ENCODE assay signal across 2 cellular contexts in the genomic region with DNA sequence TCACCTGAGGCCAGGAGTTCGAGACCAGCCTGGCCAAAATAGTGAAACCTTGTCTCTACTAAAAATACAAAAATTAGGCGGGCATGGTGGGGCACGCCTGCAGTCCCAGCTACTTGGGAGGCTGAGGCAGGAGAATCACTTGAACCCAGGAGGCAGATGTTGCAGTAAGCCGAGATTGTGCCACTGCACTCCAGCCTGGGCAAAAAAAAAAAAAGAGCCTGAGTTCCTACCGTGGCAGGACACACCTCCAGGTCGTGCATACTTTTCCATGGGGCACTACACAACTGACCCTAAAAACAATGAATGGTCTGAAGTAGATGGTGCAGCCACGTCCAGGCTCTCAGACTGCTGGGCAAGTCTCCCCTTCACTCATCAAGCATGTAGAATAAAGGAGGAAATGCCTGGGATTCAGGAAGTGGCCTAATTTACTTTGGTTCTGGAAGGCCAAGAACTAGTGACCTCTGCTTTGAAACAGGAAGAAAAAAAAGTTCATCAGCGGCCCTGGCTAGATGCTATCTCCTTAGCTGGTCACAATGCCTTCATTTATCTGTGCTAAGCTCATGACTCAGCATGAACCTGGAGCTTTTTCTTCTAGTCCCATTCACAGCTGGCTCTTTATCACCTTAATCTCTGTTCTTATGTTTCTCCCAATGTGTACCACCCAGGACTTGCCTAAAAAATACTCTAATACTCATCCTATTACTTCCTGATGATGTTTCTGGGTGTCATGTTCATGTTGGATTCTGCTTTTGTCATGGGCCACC.
TF ChIP-seq lines count a peak whose summit lies in the region.

No MANE protein-coding gene starts in this region.

TF ChIP-seq in K562, 482 proteins besides CTCF, POLR2A, EP300 and RAD21 (continued from another document and continues in another):
- TF ChIP-seq NR3C1 (CRISPR knock-in tag; IDR thresholded peaks at IDR 0.05) (no peak), HNRNPUL1 (IDR thresholded peaks at IDR 0.05; ENCODE audit: low read length) (no peak), TBL1XR1 (IDR thresholded peaks at IDR 0.05; ENCODE audit: low read length in 2 of 2) (peak in 1 of 2 experiments; percentile 46; a peak in 1 of 4 replicates), IRF9 (tag; IDR thresholded peaks at IDR 0.05) (no peak), SAFB2 (IDR thresholded peaks at IDR 0.05; ENCODE audit: borderline replicate concordance, low read depth, low read length, severe bottlenecking) (no peak), BHLHE40 (IDR thresholded peaks at IDR 0.05; ENCODE audit: low read length) (no peak), CREB3L1 (IDR thresholded peaks at IDR 0.05; ENCODE audit: borderline replicate concordance, low read depth) (no peak; the same call in 1 of the 2 replicates), RFX7 (CRISPR knock-in tag; IDR thresholded peaks at IDR 0.05) (no peak), ZNF263 (CRISPR knock-in tag; IDR thresholded peaks at IDR 0.05; ENCODE audit: borderline replicate concordance) (no peak), ZNF764 (CRISPR knock-in tag; IDR thresholded peaks at IDR 0.05; ENCODE audit: low read depth) (no peak), ZNF586 (CRISPR knock-in tag; conservative IDR thresholded peaks at IDR 0.05) (no peak), RFX1 (IDR thresholded peaks at IDR 0.05) (no peak), KDM4B (IDR thresholded peaks at IDR 0.05; ENCODE audit: borderline replicate concordance in 2 of 2, low read depth in 1 of 2) (no peak), NFXL1 (CRISPR knock-in tag; IDR thresholded peaks at IDR 0.05) (no peak), ETV5 (CRISPR knock-in tag; IDR thresholded peaks at IDR 0.05; ENCODE audit: low read depth) (no peak), STAT5B (CRISPR knock-in tag; IDR thresholded peaks at IDR 0.05) (no peak), NFATC3 (IDR thresholded peaks at IDR 0.05) (no peak), TEAD2 (tag; IDR thresholded peaks at IDR 0.05) (no peak)
- TF ChIP-seq, protein P1, sequence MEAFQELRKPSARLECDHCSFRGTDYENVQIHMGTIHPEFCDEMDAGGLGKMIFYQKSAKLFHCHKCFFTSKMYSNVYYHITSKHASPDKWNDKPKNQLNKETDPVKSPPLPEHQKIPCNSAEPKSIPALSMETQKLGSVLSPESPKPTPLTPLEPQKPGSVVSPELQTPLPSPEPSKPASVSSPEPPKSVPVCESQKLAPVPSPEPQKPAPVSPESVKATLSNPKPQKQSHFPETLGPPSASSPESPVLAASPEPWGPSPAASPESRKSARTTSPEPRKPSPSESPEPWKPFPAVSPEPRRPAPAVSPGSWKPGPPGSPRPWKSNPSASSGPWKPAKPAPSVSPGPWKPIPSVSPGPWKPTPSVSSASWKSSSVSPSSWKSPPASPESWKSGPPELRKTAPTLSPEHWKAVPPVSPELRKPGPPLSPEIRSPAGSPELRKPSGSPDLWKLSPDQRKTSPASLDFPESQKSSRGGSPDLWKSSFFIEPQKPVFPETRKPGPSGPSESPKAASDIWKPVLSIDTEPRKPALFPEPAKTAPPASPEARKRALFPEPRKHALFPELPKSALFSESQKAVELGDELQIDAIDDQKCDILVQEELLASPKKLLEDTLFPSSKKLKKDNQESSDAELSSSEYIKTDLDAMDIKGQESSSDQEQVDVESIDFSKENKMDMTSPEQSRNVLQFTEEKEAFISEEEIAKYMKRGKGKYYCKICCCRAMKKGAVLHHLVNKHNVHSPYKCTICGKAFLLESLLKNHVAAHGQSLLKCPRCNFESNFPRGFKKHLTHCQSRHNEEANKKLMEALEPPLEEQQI (IDR thresholded peaks at IDR 0.05), result no peak
- TF ChIP-seq, protein P2, sequence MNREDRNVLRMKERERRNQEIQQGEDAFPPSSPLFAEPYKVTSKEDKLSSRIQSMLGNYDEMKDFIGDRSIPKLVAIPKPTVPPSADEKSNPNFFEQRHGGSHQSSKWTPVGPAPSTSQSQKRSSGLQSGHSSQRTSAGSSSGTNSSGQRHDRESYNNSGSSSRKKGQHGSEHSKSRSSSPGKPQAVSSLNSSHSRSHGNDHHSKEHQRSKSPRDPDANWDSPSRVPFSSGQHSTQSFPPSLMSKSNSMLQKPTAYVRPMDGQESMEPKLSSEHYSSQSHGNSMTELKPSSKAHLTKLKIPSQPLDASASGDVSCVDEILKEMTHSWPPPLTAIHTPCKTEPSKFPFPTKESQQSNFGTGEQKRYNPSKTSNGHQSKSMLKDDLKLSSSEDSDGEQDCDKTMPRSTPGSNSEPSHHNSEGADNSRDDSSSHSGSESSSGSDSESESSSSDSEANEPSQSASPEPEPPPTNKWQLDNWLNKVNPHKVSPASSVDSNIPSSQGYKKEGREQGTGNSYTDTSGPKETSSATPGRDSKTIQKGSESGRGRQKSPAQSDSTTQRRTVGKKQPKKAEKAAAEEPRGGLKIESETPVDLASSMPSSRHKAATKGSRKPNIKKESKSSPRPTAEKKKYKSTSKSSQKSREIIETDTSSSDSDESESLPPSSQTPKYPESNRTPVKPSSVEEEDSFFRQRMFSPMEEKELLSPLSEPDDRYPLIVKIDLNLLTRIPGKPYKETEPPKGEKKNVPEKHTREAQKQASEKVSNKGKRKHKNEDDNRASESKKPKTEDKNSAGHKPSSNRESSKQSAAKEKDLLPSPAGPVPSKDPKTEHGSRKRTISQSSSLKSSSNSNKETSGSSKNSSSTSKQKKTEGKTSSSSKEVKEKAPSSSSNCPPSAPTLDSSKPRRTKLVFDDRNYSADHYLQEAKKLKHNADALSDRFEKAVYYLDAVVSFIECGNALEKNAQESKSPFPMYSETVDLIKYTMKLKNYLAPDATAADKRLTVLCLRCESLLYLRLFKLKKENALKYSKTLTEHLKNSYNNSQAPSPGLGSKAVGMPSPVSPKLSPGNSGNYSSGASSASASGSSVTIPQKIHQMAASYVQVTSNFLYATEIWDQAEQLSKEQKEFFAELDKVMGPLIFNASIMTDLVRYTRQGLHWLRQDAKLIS (CRISPR knock-in tag; IDR thresholded peaks at IDR 0.05), result no peak

TF ChIP-seq in HepG2, 621 proteins besides CTCF, POLR2A, EP300 and RAD21 (continued from another document and continues in another):
- TF ChIP-seq ZNF878 (CRISPR knock-in tag; IDR thresholded peaks at IDR 0.05) (no peak), ZNF577 (CRISPR knock-in tag; IDR thresholded peaks at IDR 0.05; ENCODE audit: borderline replicate concordance, low read depth) (no peak), ZNF652 (CRISPR knock-in tag; IDR thresholded peaks at IDR 0.05; ENCODE audit: borderline replicate concordance, low read depth) (peak; percentile 13; the same call in 1 of the 2 replicates), ZBTB7B (CRISPR knock-in tag; IDR thresholded peaks at IDR 0.05) (peak; percentile 79), ZNF597 (CRISPR knock-in tag; IDR thresholded peaks at IDR 0.05) (no peak), NFE2L2 (IDR thresholded peaks at IDR 0.05; ENCODE audit: low read length) (peak; percentile 94), ZSCAN20 (CRISPR knock-in tag; IDR thresholded peaks at IDR 0.05; ENCODE audit: borderline replicate concordance) (no peak), ZNF234 (CRISPR knock-in tag; conservative IDR thresholded peaks at IDR 0.05) (no peak), MED8 (CRISPR knock-in tag; IDR thresholded peaks at IDR 0.05; ENCODE audit: insufficient replicate concordance) (no peak), ADNP (CRISPR knock-in tag; IDR thresholded peaks at IDR 0.05) (peak; percentile 74; the same call in 1 of the 2 replicates), KLF13 (CRISPR knock-in tag; IDR thresholded peaks at IDR 0.05) (no peak), ZNF292 (CRISPR knock-in tag; IDR thresholded peaks at IDR 0.05; ENCODE audit: borderline replicate concordance, low read depth) (peak; percentile 87), ZFP90 (CRISPR knock-in tag; IDR thresholded peaks at IDR 0.05; ENCODE audit: borderline replicate concordance) (0 out of 2 replicates have a peak, but pooled peaks have one; percentile 17), HNF4A (CRISPR knock-in tag; IDR thresholded peaks at IDR 0.05) (peak; percentile 51; the same call in 1 of the 2 replicates), MYNN (CRISPR knock-in tag; IDR thresholded peaks at IDR 0.05; ENCODE audit: low read depth) (no peak), ZNF775 (CRISPR knock-in tag; IDR thresholded peaks at IDR 0.05; ENCODE audit: borderline replicate concordance) (no peak), GZF1 (CRISPR knock-in tag; IDR thresholded peaks at IDR 0.05) (no peak), ZNF589 (CRISPR knock-in tag; conservative IDR thresholded peaks at IDR 0.05) (no peak), ZNF563 (CRISPR knock-in tag; IDR thresholded peaks at IDR 0.05) (peak; percentile 73; the same call in 1 of the 2 replicates), SRSF4 (IDR thresholded peaks at IDR 0.05; ENCODE audit: low read depth, low read length, poor library complexity, severe bottlenecking) (no peak), ZFP1 (CRISPR knock-in tag; IDR thresholded peaks at IDR 0.05) (peak; percentile 58; the same call in 1 of the 2 replicates), REPIN1 (CRISPR knock-in tag; IDR thresholded peaks at IDR 0.05; ENCODE audit: borderline replicate concordance, low read depth) (no peak), SOX5 (CRISPR knock-in tag; IDR thresholded peaks at IDR 0.05; ENCODE audit: borderline replicate concordance) (peak; percentile 95), ZBTB20 (CRISPR knock-in tag; IDR thresholded peaks at IDR 0.05; ENCODE audit: borderline replicate concordance, low read depth) (no peak; the same call in 1 of the 2 replicates), ERF (CRISPR knock-in tag; IDR thresholded peaks at IDR 0.05) (peak; percentile 93), SNAPC4 (CRISPR knock-in tag; IDR thresholded peaks at IDR 0.05) (peak; percentile 85; the same call in 1 of the 2 replicates), MTA3 (CRISPR knock-in tag; IDR thresholded peaks at IDR 0.05) (no peak), POGZ (CRISPR knock-in tag; IDR thresholded peaks at IDR 0.05) (peak; percentile 89), DR1 (CRISPR knock-in tag; IDR thresholded peaks at IDR 0.05) (no peak), NR2C2 (CRISPR knock-in tag; IDR thresholded peaks at IDR 0.05; ENCODE audit: borderline replicate concordance) (peak; percentile 78), KDM2A (CRISPR knock-in tag; IDR thresholded peaks at IDR 0.05; ENCODE audit: borderline replicate concordance, low read depth) (peak; percentile 45; the same call in 1 of the 2 replicates)
- TF ChIP-seq, protein P3, sequence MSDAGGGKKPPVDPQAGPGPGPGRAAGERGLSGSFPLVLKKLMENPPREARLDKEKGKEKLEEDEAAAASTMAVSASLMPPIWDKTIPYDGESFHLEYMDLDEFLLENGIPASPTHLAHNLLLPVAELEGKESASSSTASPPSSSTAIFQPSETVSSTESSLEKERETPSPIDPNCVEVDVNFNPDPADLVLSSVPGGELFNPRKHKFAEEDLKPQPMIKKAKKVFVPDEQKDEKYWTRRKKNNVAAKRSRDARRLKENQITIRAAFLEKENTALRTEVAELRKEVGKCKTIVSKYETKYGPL (CRISPR knock-in tag; IDR thresholded peaks at IDR 0.05), result no peak; the same call in 1 of the 2 replicates
- TF ChIP-seq, protein P4, sequence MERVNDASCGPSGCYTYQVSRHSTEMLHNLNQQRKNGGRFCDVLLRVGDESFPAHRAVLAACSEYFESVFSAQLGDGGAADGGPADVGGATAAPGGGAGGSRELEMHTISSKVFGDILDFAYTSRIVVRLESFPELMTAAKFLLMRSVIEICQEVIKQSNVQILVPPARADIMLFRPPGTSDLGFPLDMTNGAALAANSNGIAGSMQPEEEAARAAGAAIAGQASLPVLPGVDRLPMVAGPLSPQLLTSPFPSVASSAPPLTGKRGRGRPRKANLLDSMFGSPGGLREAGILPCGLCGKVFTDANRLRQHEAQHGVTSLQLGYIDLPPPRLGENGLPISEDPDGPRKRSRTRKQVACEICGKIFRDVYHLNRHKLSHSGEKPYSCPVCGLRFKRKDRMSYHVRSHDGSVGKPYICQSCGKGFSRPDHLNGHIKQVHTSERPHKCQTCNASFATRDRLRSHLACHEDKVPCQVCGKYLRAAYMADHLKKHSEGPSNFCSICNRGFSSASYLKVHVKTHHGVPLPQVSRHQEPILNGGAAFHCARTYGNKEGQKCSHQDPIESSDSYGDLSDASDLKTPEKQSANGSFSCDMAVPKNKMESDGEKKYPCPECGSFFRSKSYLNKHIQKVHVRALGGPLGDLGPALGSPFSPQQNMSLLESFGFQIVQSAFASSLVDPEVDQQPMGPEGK (CRISPR knock-in tag; IDR thresholded peaks at IDR 0.05), result peak; percentile 35; the same call in 1 of the 2 replicates
- TF ChIP-seq, protein P5, sequence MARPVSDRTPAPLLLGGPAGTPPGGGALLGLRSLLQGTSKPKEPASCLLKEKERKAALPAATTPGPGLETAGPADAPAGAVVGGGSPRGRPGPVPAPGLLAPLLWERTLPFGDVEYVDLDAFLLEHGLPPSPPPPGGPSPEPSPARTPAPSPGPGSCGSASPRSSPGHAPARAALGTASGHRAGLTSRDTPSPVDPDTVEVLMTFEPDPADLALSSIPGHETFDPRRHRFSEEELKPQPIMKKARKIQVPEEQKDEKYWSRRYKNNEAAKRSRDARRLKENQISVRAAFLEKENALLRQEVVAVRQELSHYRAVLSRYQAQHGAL (CRISPR knock-in tag; IDR thresholded peaks at IDR 0.05; ENCODE audit: not compliant biosample characterization), result no peak
